9 cellular contexts compared by ENCODE assay signal in the genomic region with DNA sequence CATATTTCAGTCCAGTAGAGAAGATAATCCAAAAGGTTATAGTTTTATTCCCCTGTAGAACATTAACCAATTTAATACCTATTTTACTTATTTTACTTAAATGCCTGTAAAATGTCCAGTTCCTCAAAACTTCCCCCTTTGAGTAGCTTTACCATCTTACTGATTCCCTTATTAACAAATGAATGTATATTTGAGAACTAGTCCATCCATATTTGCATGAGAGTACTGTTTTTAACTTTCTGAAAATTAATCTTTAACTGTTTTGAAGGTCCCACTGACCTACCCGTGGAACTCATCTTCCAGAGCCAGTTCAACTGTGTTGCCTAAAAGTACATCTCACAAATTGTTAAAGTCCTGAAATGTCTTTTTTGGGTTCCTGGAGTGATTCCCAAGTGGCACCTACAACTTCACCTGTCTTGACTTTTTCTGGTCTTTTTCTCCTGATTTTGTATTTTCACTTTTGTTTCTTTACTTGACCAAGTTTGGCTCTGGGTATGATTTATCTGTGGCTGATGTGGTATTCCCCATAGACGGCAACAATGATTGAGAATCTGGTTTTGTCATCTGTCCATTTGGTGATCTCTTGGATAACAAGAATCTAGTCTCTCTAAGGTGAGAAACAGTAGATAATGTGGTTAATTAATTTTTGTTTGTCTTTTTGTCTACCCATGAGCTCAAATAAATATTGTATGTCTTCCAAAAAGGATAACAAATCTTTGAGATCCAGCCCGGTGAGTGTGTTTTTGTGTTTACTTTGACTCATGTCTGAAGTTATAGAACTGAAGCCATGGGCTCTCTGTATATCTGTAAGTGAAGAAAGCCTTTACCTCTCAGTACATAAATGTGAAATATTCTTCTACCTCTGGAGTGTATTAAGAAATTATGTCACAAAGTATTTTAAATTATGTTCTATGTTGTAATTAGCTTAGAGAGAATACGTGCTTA.
DNase-seq lines count a peak whose midpoint lies in the region; ATAC-seq and TF ChIP-seq lines count a peak whose summit lies in the region.
"Had no signal": no experiment of that assay in that cellular context is flagged by ENCODE, and none has a peak within 500 bp of the region (broad histone marks: within the 10 kb centered on the region; RNA-seq: fewer than 3 reads in every experiment).

No MANE protein-coding gene starts in this region.

- H3K27ac Mint-ChIP-seq in activated CD8-positive, alpha-beta memory T cell treated with anti-CD3 and anti-CD28 coated beads, Interleukin-2, amount 10 ng/mL, durations not matched to agents 7 days and 5 days, result no peak overlapping the region
- H3K27ac Mint-ChIP-seq in stimulated activated effector memory CD8-positive, alpha-beta T cell treated with anti-CD3 and anti-CD28 coated beads, Interleukin-12 subunit alpha, Interleukin-12 subunit beta, amount 100 ng/mL, for 72 hours, result peak overlapping the region; percentile 72
- H3K27ac Mint-ChIP-seq in osteocyte (ENCODE audit: unreplicated experiment), result no peak overlapping the region

- TF ChIP-seq CTCF in osteocyte (IDR thresholded peaks at IDR 0.05), result no peak

- H3K4me1 Mint-ChIP-seq in activated CD8-positive, alpha-beta memory T cell treated with anti-CD3 and anti-CD28 coated beads, Interleukin-2, amount 10 ng/mL, durations not matched to agents 7 days and 5 days, result peaks cover 19% of the 10 kb centered on the region
- peaks cover 18% of the 10 kb centered on the region for H3K4me1 Mint-ChIP-seq in stimulated activated effector memory CD8-positive, alpha-beta T cell treated with anti-CD3 and anti-CD28 coated beads, Interleukin-12 subunit alpha, Interleukin-12 subunit beta, amount 100 ng/mL, for 72 hours
- peaks cover 28% of the 10 kb centered on the region for H3K4me1 Mint-ChIP-seq in osteocyte (ENCODE audit: unreplicated experiment)

- no peak for DNase-seq in activated CD8-positive, alpha-beta memory T cell treated with anti-CD3 and anti-CD28 coated beads, Interleukin-2, amount 10 ng/mL, durations not matched to agents 7 days and 5 days
- DNase-seq in activated CD8-positive, alpha-beta memory T cell treated with anti-CD3 and anti-CD28 coated beads for 24 hours, result no peak
- no peak for DNase-seq in stimulated activated effector memory CD8-positive, alpha-beta T cell treated with anti-CD3 and anti-CD28 coated beads, Interleukin-12 subunit alpha, Interleukin-12 subunit beta, amount 100 ng/mL, for 72 hours (ENCODE audit: low spot score in 2 of 2)
- DNase-seq in osteocyte (ENCODE audit: extremely low spot score, unreplicated experiment) (no peak), NCI-H345 (lab: John Stamatoyannopoulos, UW) (no peak), NCI-H1436 (lab: John Stamatoyannopoulos, UW) (no peak)
- DNase-seq: activated CD8-positive, alpha-beta memory T cell treated with anti-CD3 and anti-CD28 coated beads, Interleukin-2, amount 50 U/mL, for 48 hours had no signal

- CTCF ChIA-PET in activated CD8-positive, alpha-beta memory T cell treated with anti-CD3 and anti-CD28 coated beads, Interleukin-2, amount 10 ng/mL, durations not matched to agents 7 days and 5 days (lab: Charles Lee), result interaction anchor here (1.1 to 1.5 kb wide), 3 partner anchors 10 to 255 kb away, joined by 3 to 4 read pairs (median 3); no protein-coding TSS in a partner anchor

- H3K9me3 Mint-ChIP-seq in activated CD8-positive, alpha-beta memory T cell treated with anti-CD3 and anti-CD28 coated beads, Interleukin-2, amount 10 ng/mL, durations not matched to agents 7 days and 5 days (ENCODE audit: low read depth), result no peaks in the 10 kb centered on the region
- peaks cover 2% of the 10 kb centered on the region for H3K9me3 Mint-ChIP-seq in stimulated activated effector memory CD8-positive, alpha-beta T cell treated with anti-CD3 and anti-CD28 coated beads, Interleukin-12 subunit alpha, Interleukin-12 subunit beta, amount 100 ng/mL, for 72 hours
- no peaks in the 10 kb centered on the region for H3K9me3 Mint-ChIP-seq in osteocyte (ENCODE audit: unreplicated experiment)

- peak; percentile 60 for ATAC-seq in activated CD8-positive, alpha-beta memory T cell treated with anti-CD3 and anti-CD28 coated beads, Interleukin-2, amount 10 ng/mL, durations not matched to agents 7 days and 5 days
- ATAC-seq in GM21786 (IDR thresholded peaks at IDR 0.05; ENCODE audit: unreplicated experiment) (peak; percentile 89), HG03520 (IDR thresholded peaks at IDR 0.05; ENCODE audit: unreplicated experiment) (peak; percentile 70)
- ATAC-seq in stimulated activated effector memory CD8-positive, alpha-beta T cell treated with anti-CD3 and anti-CD28 coated beads, Interleukin-12 subunit alpha, Interleukin-12 subunit beta, amount 100 ng/mL, for 72 hours, result peak; percentile 80

- no peaks in the 10 kb centered on the region for H3K27me3 Mint-ChIP-seq in activated CD8-positive, alpha-beta memory T cell treated with anti-CD3 and anti-CD28 coated beads, Interleukin-2, amount 10 ng/mL, durations not matched to agents 7 days and 5 days
- H3K27me3 Mint-ChIP-seq in osteocyte (ENCODE audit: unreplicated experiment), result no peaks in the 10 kb centered on the region

- peaks cover 11% of the 10 kb centered on the region for H3K36me3 Mint-ChIP-seq in activated CD8-positive, alpha-beta memory T cell treated with anti-CD3 and anti-CD28 coated beads, Interleukin-2, amount 10 ng/mL, durations not matched to agents 7 days and 5 days
- H3K36me3 Mint-ChIP-seq in stimulated activated effector memory CD8-positive, alpha-beta T cell treated with anti-CD3 and anti-CD28 coated beads, Interleukin-12 subunit alpha, Interleukin-12 subunit beta, amount 100 ng/mL, for 72 hours, result no peaks in the 10 kb centered on the region
- no peaks in the 10 kb centered on the region for H3K36me3 Mint-ChIP-seq in osteocyte (ENCODE audit: unreplicated experiment)

- H3K4me3 Mint-ChIP-seq in activated CD8-positive, alpha-beta memory T cell treated with anti-CD3 and anti-CD28 coated beads, Interleukin-2, amount 10 ng/mL, durations not matched to agents 7 days and 5 days, result peak overlapping the region; percentile 2
- peak overlapping the region; percentile 23 for H3K4me3 Mint-ChIP-seq in stimulated activated effector memory CD8-positive, alpha-beta T cell treated with anti-CD3 and anti-CD28 coated beads, Interleukin-12 subunit alpha, Interleukin-12 subunit beta, amount 100 ng/mL, for 72 hours
- no peak overlapping the region for H3K4me3 Mint-ChIP-seq in osteocyte (ENCODE audit: unreplicated experiment)
